ENCODE assay signal across 8 cellular contexts in the genomic region with DNA sequence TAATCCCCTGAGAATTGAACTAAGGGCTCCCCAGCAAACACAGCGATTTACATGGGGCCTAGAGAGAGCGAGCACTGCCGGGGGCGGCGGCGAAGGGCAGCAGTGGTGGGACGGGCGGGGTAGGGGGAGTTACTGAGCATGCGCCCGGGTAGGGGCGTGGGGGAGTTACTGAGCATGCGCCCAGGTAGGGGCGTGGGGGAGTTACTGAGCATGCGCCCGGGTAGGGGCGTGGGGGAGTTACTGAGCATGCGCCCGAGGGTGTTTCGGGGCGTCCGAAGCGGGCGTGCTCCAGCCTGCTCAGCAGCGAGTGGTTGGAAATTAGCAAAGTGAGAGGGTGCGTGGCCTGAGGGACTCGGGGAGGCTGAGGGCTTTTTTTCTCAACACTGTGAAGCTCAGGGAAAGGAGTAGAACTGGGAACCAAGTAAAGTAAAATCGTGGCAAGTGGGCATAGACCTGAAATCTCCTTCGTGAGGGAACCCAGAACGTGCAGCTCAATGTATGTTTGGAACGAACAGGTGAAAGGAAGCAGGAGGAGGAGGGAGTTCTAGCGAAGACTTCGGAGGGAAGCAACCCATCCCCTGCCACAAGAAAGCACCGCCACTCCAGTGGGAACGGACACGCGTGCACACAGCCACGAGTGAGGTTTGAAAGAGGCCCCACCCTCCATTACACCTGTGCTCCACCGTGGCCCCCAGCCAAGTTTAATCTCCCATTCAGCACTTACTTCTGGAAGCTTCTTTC. TPM values are rescaled to one million over a fixed set of nuclear protein-coding genes. Genes with fewer than 3 reads are reported as not detected.
A peak's percentile ranks its signal among the peaks of the same experiment; 100 is the strongest.
DNase-seq lines count a peak whose midpoint lies in the region; ATAC-seq and TF ChIP-seq lines count a peak whose summit lies in the region.

No MANE protein-coding gene starts in this region.

- peak overlapping the region; percentile 99 for H3K4me3 Mint-ChIP-seq in T-helper 2 cell treated with Interferon-gamma antibody and Interleukin-4, amounts not matched to agents 5 μg/mL and 100 μg/mL, for 36 hours

- H3K27me3 ChIP-seq in hepatocyte, result no peaks in the 10 kb centered on the region

- H4K20me1 ChIP-seq in hepatocyte (ENCODE audit: insufficient read depth, poor library complexity, severe bottlenecking), result no peaks in the 10 kb centered on the region

- peaks cover 15% of the 10 kb centered on the region for H3K4me1 ChIP-seq in hepatocyte (ENCODE audit: insufficient read depth)

- no peaks in the 10 kb centered on the region for H3K9me3 Mint-ChIP-seq in T-helper 2 cell treated with Interferon-gamma antibody and Interleukin-4, amounts not matched to agents 5 μg/mL and 100 μg/mL, for 36 hours

- H3K9me3 ChIP-seq in hepatocyte (ENCODE audit: low read depth), result no peaks in the 10 kb centered on the region

- no peaks in the 10 kb centered on the region for H3K27me3 Mint-ChIP-seq in T-helper 2 cell treated with Interferon-gamma antibody and Interleukin-4, amounts not matched to agents 5 μg/mL and 100 μg/mL, for 36 hours (ENCODE audit: low read depth)

- H3K4me2 ChIP-seq in hepatocyte, result peak overlapping the region; percentile 81

- peaks cover 19% of the 10 kb centered on the region for H3K4me1 Mint-ChIP-seq in T-helper 2 cell treated with Interferon-gamma antibody and Interleukin-4, amounts not matched to agents 5 μg/mL and 100 μg/mL, for 36 hours (ENCODE audit: low read depth)

- peak overlapping the region; percentile 69 for H3K27ac ChIP-seq in hepatocyte

- H3K4me3 ChIP-seq in astrocyte of the cerebellum (ENCODE audit: low read depth, low read length) (peak overlapping the region; percentile 46), hepatocyte (peak overlapping the region; percentile 52)

- H3K79me2 ChIP-seq in hepatocyte, result peaks cover 4% of the 10 kb centered on the region

- H2AFZ ChIP-seq in hepatocyte, result peak overlapping the region; percentile 74

- H3K9me2 ChIP-seq in hepatocyte (replicated peaks; ENCODE audit: insufficient read depth), result no peaks in the 10 kb centered on the region

- H3K36me3 ChIP-seq in hepatocyte (replicated peaks; ENCODE audit: insufficient read depth, low read depth), result no peaks in the 10 kb centered on the region

- in situ Hi-C loops in astrocyte of the cerebellum (cut with HindIII; ENCODE audit: low sequenced_read_pairs), result no loop called here

- 4% methylated on average over 30 of the region's 38 CpGs for WGBS in hepatocyte (ENCODE audit: low lambda C conversion rate, missing lambda C conversion rate)

- H3K36me3 Mint-ChIP-seq in T-helper 2 cell treated with Interferon-gamma antibody and Interleukin-4, amounts not matched to agents 5 μg/mL and 100 μg/mL, for 36 hours (ENCODE audit: low read depth), result peaks cover 15% of the 10 kb centered on the region

- ATAC-seq in GM18498 (IDR thresholded peaks at IDR 0.05; ENCODE audit: unreplicated experiment), result peak; percentile 92
- ATAC-seq in HG02885 (IDR thresholded peaks at IDR 0.05; ENCODE audit: poor library complexity, unreplicated experiment), result peak; percentile 93

- TF ChIP-seq CTCF in astrocyte of the cerebellum (IDR thresholded peaks at IDR 0.05; ENCODE audit: low read depth, low read length, missing control alignments) (no peak), hepatocyte (IDR thresholded peaks at IDR 0.05; ENCODE audit: poor library complexity) (no peak)

- DNase-seq in NCI-H1694 (lab: John Stamatoyannopoulos, UW), result peak; percentile 81
- peak; percentile 89 for DNase-seq in T-helper 2 cell treated with Interferon-gamma antibody and Interleukin-4, amounts not matched to agents 5 μg/mL and 100 μg/mL, for 36 hours (ENCODE audit: low spot score)
- peak; percentile 50 for DNase-seq in astrocyte of the cerebellum (ENCODE audit: low read depth)
- peak; percentile 94 for DNase-seq in hepatocyte (ENCODE audit: low spot score)
- peak; percentile 74 for DNase-seq in renal cortical epithelial cell (ENCODE audit: low read depth)
- DNase-seq in SHP77 treated with DMSO at 0.1 percent for 48 hours (lab: John Stamatoyannopoulos, UW), result no peak

- H3K27ac Mint-ChIP-seq in T-helper 2 cell treated with Interferon-gamma antibody and Interleukin-4, amounts not matched to agents 5 μg/mL and 100 μg/mL, for 36 hours, result peak overlapping the region; percentile 94

RNA-seq across cellular contexts. Expression of a gene that starts 34.3 kb away (rescaled TPM):
- total RNA-seq in hepatocyte (33.6 and 40.8 TPM in 2 replicates), renal cortical epithelial cell (26.4 and 78.8 TPM in 2 replicates)
- 21.7 and 23.0 TPM in 2 replicates for polyA plus RNA-seq in hepatocyte
